ENCODE assay signal across 1 cellular context in genomic region chr19:45771331-45771933, GRCh38.
TF ChIP-seq lines count a peak whose summit lies in the region.

No MANE protein-coding gene starts in this region.

TF ChIP-seq in HEK293T, 16 proteins besides CTCF, POLR2A, EP300 and RAD21:
- TF ChIP-seq LEF1 (IDR thresholded peaks at IDR 0.05; ENCODE audit: borderline replicate concordance) (no peak), FOXA1 (IDR thresholded peaks at IDR 0.05) (no peak), HDGF (IDR thresholded peaks at IDR 0.05; ENCODE audit: borderline replicate concordance) (no peak), SUZ12 (IDR thresholded peaks at IDR 0.05) (no peak), CTBP1 (IDR thresholded peaks at IDR 0.05; ENCODE audit: borderline replicate concordance) (no peak), FOXM1 (IDR thresholded peaks at IDR 0.05; ENCODE audit: borderline replicate concordance) (no peak), ZNF384 (IDR thresholded peaks at IDR 0.05) (no peak), ELF4 (IDR thresholded peaks at IDR 0.05) (no peak), NFRKB (IDR thresholded peaks at IDR 0.05) (no peak), BHLHE40 (IDR thresholded peaks at IDR 0.05; ENCODE audit: borderline replicate concordance) (no peak), TARDBP (IDR thresholded peaks at IDR 0.05) (no peak), ARNT (IDR thresholded peaks at IDR 0.05) (no peak), L3MBTL2 (conservative IDR thresholded peaks at IDR 0.05) (no peak), FOXK2 (IDR thresholded peaks at IDR 0.05) (no peak), SP1 (IDR thresholded peaks at IDR 0.05) (no peak)
- TF ChIP-seq, protein P1, sequence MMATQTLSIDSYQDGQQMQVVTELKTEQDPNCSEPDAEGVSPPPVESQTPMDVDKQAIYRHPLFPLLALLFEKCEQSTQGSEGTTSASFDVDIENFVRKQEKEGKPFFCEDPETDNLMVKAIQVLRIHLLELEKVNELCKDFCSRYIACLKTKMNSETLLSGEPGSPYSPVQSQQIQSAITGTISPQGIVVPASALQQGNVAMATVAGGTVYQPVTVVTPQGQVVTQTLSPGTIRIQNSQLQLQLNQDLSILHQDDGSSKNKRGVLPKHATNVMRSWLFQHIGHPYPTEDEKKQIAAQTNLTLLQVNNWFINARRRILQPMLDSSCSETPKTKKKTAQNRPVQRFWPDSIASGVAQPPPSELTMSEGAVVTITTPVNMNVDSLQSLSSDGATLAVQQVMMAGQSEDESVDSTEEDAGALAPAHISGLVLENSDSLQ (IDR thresholded peaks at IDR 0.05) = no peak
